ENCODE assay signal across 1 cellular context in the genomic region with DNA sequence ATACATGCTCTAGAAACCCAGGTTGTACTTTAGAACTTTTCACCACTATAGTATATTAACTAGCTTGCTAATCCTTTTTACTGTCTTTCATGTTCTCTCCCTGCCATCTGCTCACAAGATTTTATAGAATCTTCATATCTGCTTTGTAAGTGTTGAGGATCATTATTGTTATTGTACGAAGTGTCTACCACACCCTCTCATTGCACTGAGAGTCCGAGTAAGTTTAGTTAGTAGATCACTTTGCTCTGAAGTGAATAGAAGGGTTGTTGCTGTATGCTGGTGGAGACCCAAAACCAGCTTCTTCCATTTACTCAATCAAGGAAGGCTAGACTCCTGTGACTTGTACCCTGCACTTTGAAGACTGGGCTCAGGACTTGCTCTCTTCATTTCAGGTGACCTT.
TF ChIP-seq lines count a peak whose summit lies in the region.

No MANE protein-coding gene starts in this region.

TF ChIP-seq in K562, 482 proteins besides CTCF, POLR2A, EP300 and RAD21:
- TF ChIP-seq ZNF133 (CRISPR knock-in tag; IDR thresholded peaks at IDR 0.05) (no peak), ETV6 (IDR thresholded peaks at IDR 0.05; ENCODE audit: borderline replicate concordance in 1 of 2, low read depth in 2 of 2, low read length in 1 of 2) (no peak), ETV6 (CRISPR knock-in tag; IDR thresholded peaks at IDR 0.05; ENCODE audit: borderline replicate concordance) (no peak), SMARCC2 (IDR thresholded peaks at IDR 0.05; ENCODE audit: low read depth) (no peak), IRF1 (CRISPR knock-in tag; IDR thresholded peaks at IDR 0.05; ENCODE audit: borderline replicate concordance) (no peak), PRPF4 (IDR thresholded peaks at IDR 0.05; ENCODE audit: insufficient read depth, low read depth, low read length, poor library complexity, severe bottlenecking) (no peak), ZNF143 (CRISPR knock-in tag; IDR thresholded peaks at IDR 0.05) (no peak), ZNF436 (CRISPR knock-in tag; IDR thresholded peaks at IDR 0.05) (no peak), ATF2 (CRISPR knock-in tag; IDR thresholded peaks at IDR 0.05) (no peak), GABPB2 (CRISPR knock-in tag; conservative IDR thresholded peaks at IDR 0.05) (no peak), ZNF253 (CRISPR knock-in tag; conservative IDR thresholded peaks at IDR 0.05) (no peak), SRSF1 (IDR thresholded peaks at IDR 0.05; ENCODE audit: low read depth, low read length) (no peak), SIRT6 (IDR thresholded peaks at IDR 0.05; ENCODE audit: low read depth, low read length) (no peak)
- TF ChIP-seq, protein P1, sequence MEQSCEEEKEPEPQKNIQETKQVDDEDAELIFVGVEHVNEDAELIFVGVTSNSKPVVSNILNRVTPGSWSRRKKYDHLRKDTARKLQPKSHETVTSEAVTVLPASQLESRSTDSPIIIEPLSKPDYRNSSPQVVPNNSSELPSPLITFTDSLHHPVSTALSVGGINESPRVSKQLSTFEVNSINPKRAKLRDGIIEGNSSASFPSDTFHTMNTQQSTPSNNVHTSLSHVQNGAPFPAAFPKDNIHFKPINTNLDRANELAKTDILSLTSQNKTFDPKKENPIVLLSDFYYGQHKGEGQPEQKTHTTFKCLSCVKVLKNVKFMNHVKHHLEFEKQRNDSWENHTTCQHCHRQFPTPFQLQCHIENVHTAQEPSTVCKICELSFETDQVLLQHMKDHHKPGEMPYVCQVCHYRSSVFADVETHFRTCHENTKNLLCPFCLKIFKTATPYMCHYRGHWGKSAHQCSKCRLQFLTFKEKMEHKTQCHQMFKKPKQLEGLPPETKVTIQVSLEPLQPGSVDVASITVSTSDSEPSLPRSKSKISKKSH (CRISPR knock-in tag; IDR thresholded peaks at IDR 0.05) = no peak
